Comparison of ENCODE assay signal across 1 cellular context in the genomic region with DNA sequence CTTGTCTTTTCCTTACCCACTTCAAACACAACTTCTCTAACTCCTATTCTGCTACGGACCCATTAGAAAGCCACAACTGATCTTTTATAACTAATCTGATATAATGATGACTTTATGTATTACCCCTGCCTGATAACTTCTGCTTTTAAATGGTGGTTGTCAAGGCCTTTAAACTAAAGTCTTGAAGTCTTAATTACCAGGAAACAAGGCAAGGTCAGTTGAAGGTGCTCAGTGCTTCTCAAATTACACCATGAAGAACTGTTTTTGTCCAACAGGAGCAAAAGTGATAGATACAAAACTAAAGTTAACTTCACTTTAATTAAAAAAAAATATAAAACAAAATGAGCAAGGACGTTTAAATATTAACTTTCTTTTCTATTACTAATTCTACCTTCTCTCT.
TF ChIP-seq lines count a peak whose summit lies in the region.

No MANE protein-coding gene starts in this region.

TF ChIP-seq in K562, 482 proteins besides CTCF, POLR2A, EP300 and RAD21 (continued from another document):
- 0 out of 2 replicates have a peak, but pooled peaks have one; percentile 25 for TF ChIP-seq HINFP (tag; conservative IDR thresholded peaks at IDR 0.05; ENCODE audit: low read depth)
